ENCODE assay signal across 1 cellular context in genomic region chr1:159250817-159251216, GRCh38.
TF ChIP-seq lines count a peak whose summit lies in the region.

No MANE protein-coding gene starts in this region.

TF ChIP-seq in H1, 55 proteins besides CTCF, POLR2A, EP300 and RAD21 (continued from another document):
- no peak for TF ChIP-seq BCL11A (IDR thresholded peaks at IDR 0.05; ENCODE audit: low read depth in 2 of 2, low read length in 2 of 2)
TF ChIP-seq in H1: peak in this region for 0.
